ENCODE assay signal across 12 cellular contexts in genomic region chr9:83933804-83934203, GRCh38. TPM values are rescaled to one million over a fixed set of nuclear protein-coding genes. Genes with fewer than 3 reads are reported as not detected.
DNase-seq lines count a peak whose midpoint lies in the region; ATAC-seq, FAIRE-seq and TF ChIP-seq lines count a peak whose summit lies in the region.
"Had no signal": no experiment of that assay in that cellular context is flagged by ENCODE, and none has a peak within 500 bp of the region (broad histone marks: within the 10 kb centered on the region; RNA-seq: fewer than 3 reads in every experiment).

No MANE protein-coding gene starts in this region.

- intact Hi-C loops in right lobe of liver (cut with DNase I): loop anchor here (10.0 kb wide), 2 partner anchors 241 to 331 kb away; no protein-coding TSS in a partner anchor

- 32% methylated on average over 3 of the region's 3 CpGs for WGBS in right lobe of liver (ENCODE audit: insufficient coverage, low coverage, low lambda C conversion rate, missing lambda C conversion rate)

- TF ChIP-seq CTCF in AG09309 (IDR thresholded peaks at IDR 0.05; ENCODE audit: control insufficient read depth, insufficient read depth, low read depth, low read length, missing control alignments) (no peak), bronchial epithelial cell (IDR thresholded peaks at IDR 0.05; ENCODE audit: insufficient read depth, low read length, severe bottlenecking) (no peak), right lobe of liver (IDR thresholded peaks at IDR 0.05) (no peak)

- TF ChIP-seq RAD21 in Ishikawa (IDR thresholded peaks at IDR 0.05; ENCODE audit: low read depth): no peak

- TF ChIP-seq EP300 in Ishikawa (IDR thresholded peaks at IDR 0.05; ENCODE audit: borderline replicate concordance): no peak

- H3K27me3 ChIP-seq in bronchial epithelial cell (ENCODE audit: control insufficient read depth, insufficient read depth, low read length): no peaks in the 10 kb centered on the region
- no peaks in the 10 kb centered on the region for H3K27me3 ChIP-seq in right lobe of liver
- H3K27me3 ChIP-seq: body of pancreas, gastrocnemius medialis had no signal

- no peaks in the 10 kb centered on the region for H3K9me3 ChIP-seq in right lobe of liver
- H3K9me3 ChIP-seq: body of pancreas, gastrocnemius medialis had no signal

- H3K36me3 ChIP-seq in bronchial epithelial cell (ENCODE audit: control insufficient read depth, insufficient read depth, low read length) (no peaks in the 10 kb centered on the region), right lobe of liver (no peaks in the 10 kb centered on the region)

- H3K4me1 ChIP-seq in right lobe of liver: peaks cover 0 to 19% (median 6%) of the 10 kb centered on the region in 4 donors

- H3K4me3 ChIP-seq in AG09309 (ENCODE audit: control insufficient read depth, low read depth, low read length) (no peak overlapping the region), bronchial epithelial cell (ENCODE audit: low read depth, low read length) (no peak overlapping the region), right lobe of liver (no peak overlapping the region)
- H3K4me3 ChIP-seq: body of pancreas, gastrocnemius medialis had no signal

- no peak for FAIRE-seq in bronchial epithelial cell (lab: Jason Lieb, UNC)

- no peak overlapping the region for H3K27ac ChIP-seq in right lobe of liver
- H3K27ac ChIP-seq: gastrocnemius medialis, WERI-Rb-1 had no signal

- peak; percentile 80 to 91 (median 85) for ATAC-seq in right lobe of liver

- DNase-seq in AG09309 (ENCODE audit: low read depth): peak; percentile 52
- DNase-seq in bronchial epithelial cell (ENCODE audit: low read depth): peak; percentile 78
- peak in 2 of 3 donors; percentile 35 to 68 for DNase-seq in right lobe of liver
- DNase-seq in NOMO-1 (lab: John Stamatoyannopoulos, UW; ENCODE audit: unreplicated experiment in 2 of 2): no peak
- DNase-seq in DMS 273 treated with DMSO at 0.1 percent for 48 hours (lab: John Stamatoyannopoulos, UW): no peak
- DNase-seq in stimulated activated CD4-positive, alpha-beta T cell treated with anti-CD3 and anti-CD28 coated beads, Interleukin-12 subunit alpha, Interleukin-12 subunit beta, amount 100 ng/mL, for 4 hours: no peak
- DNase-seq in COLO829 (ENCODE audit: low spot score): no peak
- DNase-seq: NCI-H1048, WERI-Rb-1 had no signal

- TF ChIP-seq POLR2A in right lobe of liver (IDR thresholded peaks at IDR 0.05): no peak

TF ChIP-seq in Ishikawa, 13 proteins besides CTCF, POLR2A, EP300 and RAD21:
- peak; percentile 82 for TF ChIP-seq CEBPB (IDR thresholded peaks at IDR 0.05)
- TF ChIP-seq USF1 (IDR thresholded peaks at IDR 0.05): no peak

RNA-seq across cellular contexts. Expression of gene KIF27, which starts 12.6 kb away (rescaled TPM):
- total RNA-seq in bronchial epithelial cell (5.0 and 5.5 TPM in 2 replicates), right lobe of liver (1 to 10 TPM; 1.1 to 2.8 (median 2.2) TPM)

RNA-seq across cellular contexts. Expression of gene HNRNPK, which starts 46.2 kb away (rescaled TPM):
- total RNA-seq in bronchial epithelial cell: 485 and 531 TPM in 2 replicates
- total RNA-seq in right lobe of liver: 100 to 1,000 TPM; 175 to 292 (median 237) TPM

RNA-seq across cellular contexts. Expression of gene RMI1, which starts 46.8 kb away (rescaled TPM):
- total RNA-seq in bronchial epithelial cell (3.7 and 4.7 TPM in 2 replicates), right lobe of liver (1 to 10 TPM; 2.0 to 5.1 (median 4.3) TPM)

Comparison
In these comparisons a context has a peak if more than half of its experiments do, and no peak if none do; other contexts are left out.
1. DNase-seq: peak in AG09309 (single experiment), bronchial epithelial cell (single experiment) and right lobe of liver (2 of 3); none in NOMO-1 (0 of 2), DMS 273 treated with DMSO at 0.1 percent for 48 hours (single experiment), stimulated activated CD4-positive, alpha-beta T cell treated with anti-CD3 and anti-CD28 coated beads, Interleukin-12 subunit alpha, Interleukin-12 subunit beta, amount 100 ng/mL, for 4 hours (single experiment) and COLO829 (single experiment).